In the genomic region with DNA sequence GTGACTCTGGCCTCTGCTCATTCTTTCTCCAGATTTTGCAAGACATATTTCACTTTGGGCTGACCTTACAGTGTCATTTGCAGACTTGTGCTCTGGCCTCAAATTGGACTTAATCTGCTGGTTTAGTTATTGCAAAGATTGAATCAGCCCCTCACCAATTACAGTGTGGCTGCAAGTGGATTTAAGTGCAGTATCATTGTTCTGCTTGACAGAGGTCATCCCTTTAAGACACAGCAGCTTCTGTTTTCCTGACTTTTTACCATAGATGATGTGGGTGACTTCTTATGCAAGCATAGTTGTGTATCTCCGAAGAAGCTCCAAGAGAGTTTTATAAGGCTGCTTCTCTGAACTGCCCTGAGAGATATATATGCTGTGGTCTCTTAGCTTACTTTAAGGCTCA, we compare ENCODE assay signal across 1 cellular context.
TF ChIP-seq lines count a peak whose summit lies in the region.

No MANE protein-coding gene starts in this region.

TF ChIP-seq in endothelial cell of umbilical vein, 7 proteins besides CTCF, POLR2A, EP300 and RAD21 (continued from another document):
- TF ChIP-seq POLR2AphosphoS5 (IDR thresholded peaks at IDR 0.05; ENCODE audit: insufficient read depth, low read depth, low read length) = no peak
